In genomic region chr18:44080054-44080453, GRCh38 we compare ENCODE assay signal across 15 cellular contexts.
DNase-seq lines count a peak whose midpoint lies in the region; TF ChIP-seq lines count a peak whose summit lies in the region.
"Had no signal": no experiment of that assay in that cellular context is flagged by ENCODE, and none has a peak within 500 bp of the region (broad histone marks: within the 10 kb centered on the region; RNA-seq: fewer than 3 reads in every experiment).

No MANE protein-coding gene starts in this region.

- H3K4me3 ChIP-seq in SK-N-SH (ENCODE audit: low read depth in 2 of 2, low read length in 1 of 2) (0 out of 4 replicates have a peak overlapping the region, but pooled peaks of 1 of the 2 experiments have one; percentile 9), choroid plexus epithelial cell (ENCODE audit: low read depth, low read length) (no peak overlapping the region)
- H3K4me3 ChIP-seq: BLaER1 treated with 17β-estradiol and CSF1 and Interleukin-3, amounts not matched to agents 10 nM and 100 nM; SJSA1 had no signal

- peaks cover 6% of the 10 kb centered on the region for H3K9me3 Mint-ChIP-seq in mesothelial cell of epicardium

- peak overlapping the region; percentile 63; the same call in 1 of the 2 replicates for H3K4me2 ChIP-seq in SK-N-SH
- H3K4me2 ChIP-seq: BLaER1 treated with 17β-estradiol and CSF1 and Interleukin-3, amounts not matched to agents 10 nM and 100 nM had no signal

- H3K4me1 ChIP-seq in SK-N-SH (ENCODE audit: control insufficient read depth in 1 of 2, insufficient read depth in 2 of 2, low read depth in 1 of 2, low read length in 1 of 2) = peaks cover 0 to 5% of the 10 kb centered on the region in 2 experiments; a peak in 2 of 4 replicates
- H3K4me1 ChIP-seq: BLaER1 treated with 17β-estradiol and CSF1 and Interleukin-3, amounts not matched to agents 10 nM and 100 nM had no signal

- peaks cover 2% of the 10 kb centered on the region for H3K27me3 Mint-ChIP-seq in mesothelial cell of epicardium (ENCODE audit: low read depth)
- H3K27me3 Mint-ChIP-seq: CD8-positive, alpha-beta memory T cell had no signal

- no peak overlapping the region for H3K4me3 Mint-ChIP-seq in mesothelial cell of epicardium
- H3K4me3 Mint-ChIP-seq: CD8-positive, alpha-beta memory T cell had no signal

- no peak overlapping the region for H3K9ac ChIP-seq in SK-N-SH
- H3K9ac ChIP-seq: BLaER1 treated with 17β-estradiol and CSF1 and Interleukin-3, amounts not matched to agents 10 nM and 100 nM had no signal

- H3K4me1 Mint-ChIP-seq in mesothelial cell of epicardium = peaks cover 16% of the 10 kb centered on the region
- H3K4me1 Mint-ChIP-seq: CD8-positive, alpha-beta memory T cell had no signal

- TF ChIP-seq EP300 in SK-N-SH (IDR thresholded peaks at IDR 0.05; ENCODE audit: borderline replicate concordance in 1 of 2, low read depth in 1 of 2, low read length in 1 of 2) = no peak

- TF ChIP-seq RAD21 in SK-N-SH (IDR thresholded peaks at IDR 0.05; ENCODE audit: low read length) = no peak

- POLR2A ChIA-PET in SK-N-SH (lab: Yijun Ruan, JAX) = no interaction called here

- H3F3A ChIP-seq in SK-N-SH (replicated peaks; ENCODE audit: insufficient read depth) = peaks cover 10% of the 10 kb centered on the region

- TF ChIP-seq CTCF in SK-N-SH (IDR thresholded peaks at IDR 0.05) (no peak), choroid plexus epithelial cell (conservative IDR thresholded peaks at IDR 0.05; ENCODE audit: low read depth, low read length) (no peak), mesothelial cell of epicardium (IDR thresholded peaks at IDR 0.05; ENCODE audit: unreplicated experiment) (no peak)

- 0 out of 2 replicates have a peak, but pooled peaks cover 4% of the 10 kb centered on the region for H3K9me2 ChIP-seq in SK-N-SH

- H2AFZ ChIP-seq in SK-N-SH (ENCODE audit: low read depth) = no peak overlapping the region

- no peaks in the 10 kb centered on the region for H3K79me2 ChIP-seq in SK-N-SH (ENCODE audit: insufficient read depth)

- H3K36me3 Mint-ChIP-seq in mesothelial cell of epicardium = peaks cover 3% of the 10 kb centered on the region
- H3K36me3 Mint-ChIP-seq: CD8-positive, alpha-beta memory T cell had no signal

- CTCF ChIA-PET in SK-N-SH (lab: Yijun Ruan, JAX) = no interaction called here

- DNase-seq in HS-27A (ENCODE audit: low read depth) (peak; percentile 3), SK-N-SH (no peak), choroid plexus epithelial cell (ENCODE audit: low read depth) (peak; percentile 6), mesothelial cell of epicardium (ENCODE audit: low spot score in 2 of 2, unreplicated experiment in 2 of 2) (no peak), G401 (ENCODE audit: low spot score) (no peak), NK-92 (lab: John Stamatoyannopoulos, UW; ENCODE audit: unreplicated experiment) (no peak), NCI-H1105 (lab: John Stamatoyannopoulos, UW) (no peak), hippocampal formation (lab: John Stamatoyannopoulos, UW) (no peak)
- DNase-seq: CD8-positive, alpha-beta memory T cell; Kasumi-1; NCI-H1417; NCI-H1930; NCI-H446 had no signal

- peaks cover 0 to 6% of the 10 kb centered on the region in 2 experiments for H3K36me3 ChIP-seq in SK-N-SH (replicated peaks in 1 of 2; ENCODE audit: control insufficient read depth in 1 of 2, insufficient read depth in 2 of 2, low read length in 1 of 2)
- H3K36me3 ChIP-seq: BLaER1 treated with 17β-estradiol and CSF1 and Interleukin-3, amounts not matched to agents 10 nM and 100 nM; SJSA1 had no signal

- H3K9me3 ChIP-seq in SK-N-SH = no peaks in the 10 kb centered on the region
- H3K9me3 ChIP-seq: BLaER1 treated with 17β-estradiol and CSF1 and Interleukin-3, amounts not matched to agents 10 nM and 100 nM; SJSA1 had no signal

- H3K27ac Mint-ChIP-seq in mesothelial cell of epicardium = peak overlapping the region; percentile 90
- H3K27ac Mint-ChIP-seq: CD8-positive, alpha-beta memory T cell had no signal

- no peaks in the 10 kb centered on the region for H3K27me3 ChIP-seq in SK-N-SH (ENCODE audit: insufficient read depth)
- H3K27me3 ChIP-seq: BLaER1 treated with 17β-estradiol and CSF1 and Interleukin-3, amounts not matched to agents 10 nM and 100 nM; SJSA1 had no signal

- no peaks in the 10 kb centered on the region for H4K20me1 ChIP-seq in SK-N-SH (ENCODE audit: insufficient read depth)
- H4K20me1 ChIP-seq: BLaER1 treated with 17β-estradiol and CSF1 and Interleukin-3, amounts not matched to agents 10 nM and 100 nM had no signal

- 0% methylated on average over 1 of the region's 1 CpG for WGBS in SK-N-SH (ENCODE audit: low lambda C conversion rate)

- in situ Hi-C loops in G401 (cut with HindIII; ENCODE audit: low sequenced_read_pairs) = no loop called here

- H3K27ac ChIP-seq in SK-N-SH (ENCODE audit: low read depth in 2 of 2, low read length in 1 of 2) = peak overlapping the region; percentile 58 to 68; a peak in 3 of 4 replicates
- H3K27ac ChIP-seq: BLaER1 treated with 17β-estradiol and CSF1 and Interleukin-3, amounts not matched to agents 10 nM and 100 nM; SJSA1 had no signal

TF ChIP-seq in SK-N-SH, 30 proteins besides CTCF, POLR2A, EP300 and RAD21:
- TF ChIP-seq POLR2AphosphoS5 (IDR thresholded peaks at IDR 0.05; ENCODE audit: low read depth, low read length) (no peak), FOXM1 (IDR thresholded peaks at IDR 0.05; ENCODE audit: low read depth) (no peak), JUND (IDR thresholded peaks at IDR 0.05) (0 out of 2 replicates have a peak, but pooled peaks have one; percentile 10), TCF12 (IDR thresholded peaks at IDR 0.05) (peak; percentile 56), FOSL2 (IDR thresholded peaks at IDR 0.05; ENCODE audit: borderline replicate concordance, low read depth) (peak; percentile 47; the same call in 1 of the 2 replicates), PBX3 (IDR thresholded peaks at IDR 0.05) (peak; percentile 62), CHD2 (IDR thresholded peaks at IDR 0.05; ENCODE audit: low read length, partially characterized antibody) (no peak)
TF ChIP-seq in SK-N-SH: peak in this region for 4.

Comparison
In these comparisons a context has a peak if more than half of its experiments do, and no peak if none do; other contexts are left out.
1. DNase-seq: peak in HS-27A (single experiment) and choroid plexus epithelial cell (single experiment); none in SK-N-SH (single experiment), mesothelial cell of epicardium (0 of 2), G401 (single experiment), NK-92 (single experiment), NCI-H1105 (single experiment) and hippocampal formation (0 of 2).